In genomic region chr11:3799143-3799542, GRCh38 we compare ENCODE assay signal across 12 cellular contexts. TPM values are rescaled to one million over a fixed set of nuclear protein-coding genes. Genes with fewer than 3 reads are reported as not detected.
DNase-seq lines count a peak whose midpoint lies in the region; ATAC-seq and TF ChIP-seq lines count a peak whose summit lies in the region.
"Had no signal": no experiment of that assay in that cellular context is flagged by ENCODE, and none has a peak within 500 bp of the region (broad histone marks: within the 10 kb centered on the region; RNA-seq: fewer than 3 reads in every experiment).

No MANE protein-coding gene starts in this region.

- no peak for DNase-seq in CD4-positive, alpha-beta T cell
- no peak for DNase-seq in activated naive CD8-positive, alpha-beta T cell treated with anti-CD3 and anti-CD28 coated beads for 36 hours
- no peak for DNase-seq in EL
- DNase-seq: IMR-90, kidney glomerular epithelial cell, NCI-H1436 treated with DMSO at 0.1 percent for 48 hours, NCI-H526 treated with DMSO at 0.1 percent for 48 hours, Right ventricle myocardium superior had no signal

- H3K27ac ChIP-seq in CD4-positive, alpha-beta T cell (ENCODE audit: low read depth, low read length), result no peak overlapping the region
- H3K27ac ChIP-seq in HEK293 (ENCODE audit: extremely low read depth, low read depth, low read length), result no peak overlapping the region

- H3K4me3 Mint-ChIP-seq in CD4-positive, alpha-beta T cell, result peak overlapping the region; percentile 60
- peak overlapping the region; percentile 88 for H3K4me3 Mint-ChIP-seq in activated naive CD8-positive, alpha-beta T cell treated with anti-CD3 and anti-CD28 coated beads for 36 hours
- peak overlapping the region; percentile 89 to 94 (median 92) for H3K4me3 Mint-ChIP-seq in nephron

- POLR2A ChIA-PET in CD4-positive, alpha-beta T cell (lab: Charles Lee), result interaction anchor here (1.0 to 6.3 kb wide), 3 partner anchors 10 to 53 kb away, joined by 4 to 76 read pairs (median 67); partner anchors contain the start of genes PGAP2 and RHOG
- POLR2A ChIA-PET in HEK293 (lab: Yijun Ruan, JAX), result interaction anchor here (2.2 to 3.2 kb wide), 2 partner anchors 9 to 14 kb away, joined by 15 to 26 read pairs; partner anchors contain the start of gene PGAP2

- no peak overlapping the region for H3K4me3 ChIP-seq in HEK293 (ENCODE audit: low read depth, low read length)

- peaks cover 36% of the 10 kb centered on the region for H3K4me1 Mint-ChIP-seq in CD4-positive, alpha-beta T cell (ENCODE audit: low read depth)
- peaks cover 30% of the 10 kb centered on the region for H3K4me1 Mint-ChIP-seq in activated naive CD8-positive, alpha-beta T cell treated with anti-CD3 and anti-CD28 coated beads for 36 hours
- H3K4me1 Mint-ChIP-seq in nephron, result peaks cover 26% of the 10 kb centered on the region

- peak overlapping the region; percentile 97 for H3K27ac Mint-ChIP-seq in CD4-positive, alpha-beta T cell
- H3K27ac Mint-ChIP-seq in activated naive CD8-positive, alpha-beta T cell treated with anti-CD3 and anti-CD28 coated beads for 36 hours, result peak overlapping the region; percentile 100
- peak overlapping the region; percentile 12 to 98 (median 60) for H3K27ac Mint-ChIP-seq in nephron

- H3K36me3 ChIP-seq in HEK293 (ENCODE audit: control insufficient read depth in 2 of 2, insufficient read depth in 1 of 2, low read length in 2 of 2), result peaks cover 0 to 7% of the 10 kb centered on the region in 2 experiments; a peak in 2 of 3 replicates

- H3K36me3 Mint-ChIP-seq in CD4-positive, alpha-beta T cell (ENCODE audit: low read depth), result peaks cover 30% of the 10 kb centered on the region
- peaks cover 26% of the 10 kb centered on the region for H3K36me3 Mint-ChIP-seq in activated naive CD8-positive, alpha-beta T cell treated with anti-CD3 and anti-CD28 coated beads for 36 hours
- H3K36me3 Mint-ChIP-seq in nephron (ENCODE audit: low read depth), result peaks cover 12% of the 10 kb centered on the region

- no peak for ATAC-seq in CD4-positive, alpha-beta T cell (ENCODE audit: poor library complexity)
- ATAC-seq in GM18861 (IDR thresholded peaks at IDR 0.05; ENCODE audit: unreplicated experiment) (no peak), HG02840 (IDR thresholded peaks at IDR 0.05; ENCODE audit: low FRiP score, unreplicated experiment) (no peak)

- TF ChIP-seq CTCF in CD4-positive, alpha-beta T cell (IDR thresholded peaks at IDR 0.05), result no peak
- TF ChIP-seq CTCF in HEK293 (tag by site-specific recombination; IDR thresholded peaks at IDR 0.05) (no peak), nephron (IDR thresholded peaks at IDR 0.05; ENCODE audit: unreplicated experiment in 3 of 3) (no peak)

- H3K27me3 Mint-ChIP-seq in CD4-positive, alpha-beta T cell, result no peaks in the 10 kb centered on the region
- peaks cover 4% of the 10 kb centered on the region for H3K27me3 Mint-ChIP-seq in activated naive CD8-positive, alpha-beta T cell treated with anti-CD3 and anti-CD28 coated beads for 36 hours
- H3K27me3 Mint-ChIP-seq in nephron (ENCODE audit: low read depth), result no peaks in the 10 kb centered on the region

- intact Hi-C loops in CD4-positive, alpha-beta T cell (cut with DNase I, micrococcal nuclease), result loop anchor here in 1 of 2 experiments (5.0 to 10.0 kb wide), 2 partner anchors 38 to 64 kb away; no protein-coding TSS in a partner anchor

- CTCF ChIA-PET in CD4-positive, alpha-beta T cell (lab: Charles Lee), result interaction anchor here (5.1 kb wide), 1 partner anchor 9 kb away, joined by 33 read pairs; the partner anchor contains the start of gene PGAP2
- CTCF ChIA-PET in HEK293 (lab: Yijun Ruan, JAX), result interaction anchor here (0.5 to 4.1 kb wide), 4 partner anchors 9 to 180 kb away, joined by 3 to 28 read pairs (median 6); partner anchors contain the start of genes PGAP2 and STIM1

- no peaks in the 10 kb centered on the region for H3K9me3 ChIP-seq in CD4-positive, alpha-beta T cell (ENCODE audit: control insufficient read depth, low read length)
- H3K9me3 ChIP-seq in HEK293 (ENCODE audit: control insufficient read depth, insufficient read depth, low read depth, low read length), result no peaks in the 10 kb centered on the region

- H3K4me1 ChIP-seq in HEK293 (ENCODE audit: control insufficient read depth, insufficient read depth, low read length), result no peaks in the 10 kb centered on the region

- no peaks in the 10 kb centered on the region for H3K27me3 ChIP-seq in CD4-positive, alpha-beta T cell (ENCODE audit: control insufficient read depth, insufficient read depth, low read length)

- H3K9me3 Mint-ChIP-seq in CD4-positive, alpha-beta T cell, result no peaks in the 10 kb centered on the region
- no peaks in the 10 kb centered on the region for H3K9me3 Mint-ChIP-seq in activated naive CD8-positive, alpha-beta T cell treated with anti-CD3 and anti-CD28 coated beads for 36 hours
- no peaks in the 10 kb centered on the region for H3K9me3 Mint-ChIP-seq in nephron

TF ChIP-seq in HEK293, 187 proteins besides CTCF, POLR2A, EP300 and RAD21:
- TF ChIP-seq ZNF580 (tag by site-specific recombination; IDR thresholded peaks at IDR 0.05) (no peak), ZNF335 (tag by site-specific recombination; conservative IDR thresholded peaks at IDR 0.05) (peak; percentile 75)

RNA-seq across cellular contexts. Expression of gene NUP98, which starts 1.8 kb away (rescaled TPM):
- 100 to 1,000 TPM; 161 to 186 TPM for total RNA-seq in CD4-positive, alpha-beta T cell
- 100 to 1,000 TPM in 1 of 2 experiments, 10 to 100 TPM in 1; 98.1 to 115 TPM for total RNA-seq in activated naive CD8-positive, alpha-beta T cell treated with anti-CD3 and anti-CD28 coated beads for 36 hours

RNA-seq across cellular contexts. Expression of gene PGAP2, which starts 9.2 kb away (rescaled TPM):
- total RNA-seq in CD4-positive, alpha-beta T cell, result 10 to 100 TPM; 20.9 to 23.6 TPM
- 10 to 100 TPM; 35.4 to 35.6 TPM for total RNA-seq in activated naive CD8-positive, alpha-beta T cell treated with anti-CD3 and anti-CD28 coated beads for 36 hours

RNA-seq across cellular contexts. Expression of gene RHOG, which starts 41.6 kb away (rescaled TPM):
- 100 to 1,000 TPM; 101 to 106 TPM for total RNA-seq in CD4-positive, alpha-beta T cell
- total RNA-seq in activated naive CD8-positive, alpha-beta T cell treated with anti-CD3 and anti-CD28 coated beads for 36 hours, result 100 to 1,000 TPM; 183 to 190 TPM

RNA-seq across cellular contexts. Expression of gene STIM1, which starts 56.3 kb away (rescaled TPM):
- total RNA-seq in CD4-positive, alpha-beta T cell, result 10 to 100 TPM; 89.0 to 94.9 TPM
- total RNA-seq in activated naive CD8-positive, alpha-beta T cell treated with anti-CD3 and anti-CD28 coated beads for 36 hours, result 10 to 100 TPM; 49.4 to 55.4 TPM
